Comparison of ENCODE assay signal across 1 cellular context in the genomic region with DNA sequence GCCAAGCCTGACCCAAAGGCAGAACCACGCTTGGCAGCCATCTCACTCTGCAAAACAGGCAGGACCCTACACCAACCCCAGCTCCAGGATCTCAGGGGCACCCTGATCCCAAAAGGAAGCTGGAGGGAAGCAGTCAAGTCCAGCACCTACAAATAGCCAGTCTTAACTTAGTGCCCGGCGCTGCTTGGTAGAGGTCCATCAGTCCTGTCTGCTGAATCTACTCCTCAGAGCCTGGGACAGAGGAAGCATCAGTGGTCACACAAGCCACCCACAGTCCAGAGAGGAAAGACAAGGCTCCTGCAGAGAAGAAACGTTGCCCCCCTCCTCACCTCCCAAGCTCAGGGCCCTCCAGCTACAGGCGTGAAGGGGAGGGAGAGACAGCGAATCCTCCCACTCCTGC.
TF ChIP-seq lines count a peak whose summit lies in the region.

No MANE protein-coding gene starts in this region.

TF ChIP-seq in IMR-90, 13 proteins besides CTCF, POLR2A, EP300 and RAD21:
- TF ChIP-seq MXI1 (IDR thresholded peaks at IDR 0.05; ENCODE audit: borderline replicate concordance, low read depth, low read length) = no peak
- 0 out of 2 replicates have a peak, but pooled peaks have one; percentile 8 for TF ChIP-seq MAZ (IDR thresholded peaks at IDR 0.05; ENCODE audit: borderline replicate concordance, low read depth, low read length)
- TF ChIP-seq RFX5 (IDR thresholded peaks at IDR 0.05; ENCODE audit: low read depth, low read length) = no peak
- TF ChIP-seq, protein P1, sequence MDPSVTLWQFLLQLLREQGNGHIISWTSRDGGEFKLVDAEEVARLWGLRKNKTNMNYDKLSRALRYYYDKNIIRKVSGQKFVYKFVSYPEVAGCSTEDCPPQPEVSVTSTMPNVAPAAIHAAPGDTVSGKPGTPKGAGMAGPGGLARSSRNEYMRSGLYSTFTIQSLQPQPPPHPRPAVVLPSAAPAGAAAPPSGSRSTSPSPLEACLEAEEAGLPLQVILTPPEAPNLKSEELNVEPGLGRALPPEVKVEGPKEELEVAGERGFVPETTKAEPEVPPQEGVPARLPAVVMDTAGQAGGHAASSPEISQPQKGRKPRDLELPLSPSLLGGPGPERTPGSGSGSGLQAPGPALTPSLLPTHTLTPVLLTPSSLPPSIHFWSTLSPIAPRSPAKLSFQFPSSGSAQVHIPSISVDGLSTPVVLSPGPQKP (IDR thresholded peaks at IDR 0.05; ENCODE audit: borderline replicate concordance, low read depth, low read length) = no peak
- no peak for TF ChIP-seq CEBPB (IDR thresholded peaks at IDR 0.05; ENCODE audit: low read depth, low read length)
